In genomic region chr18:43620936-43621335, GRCh38 we compare ENCODE assay signal across 8 cellular contexts.
DNase-seq lines count a peak whose midpoint lies in the region; ATAC-seq and TF ChIP-seq lines count a peak whose summit lies in the region.

No MANE protein-coding gene starts in this region.

- H3F3A ChIP-seq in GM23338 (replicated peaks; ENCODE audit: low read depth): no peaks in the 10 kb centered on the region

- WGBS in iPS DF 6.9 (ENCODE audit: insufficient coverage, insufficient read length): no CpG with 5 or more reads among the region's 2 CpGs

- H3K27ac ChIP-seq in GM23338 (ENCODE audit: low read depth) (no peak overlapping the region), iPS DF 6.9 (ENCODE audit: low read length) (no peak overlapping the region)
- H3K27ac ChIP-seq in CD4-positive, alpha-beta T cell (ENCODE audit: low read depth, low read length): no peak overlapping the region

- no peak overlapping the region for H3K4me3 ChIP-seq in GM23338
- H3K4me3 ChIP-seq in iPS DF 6.9 (ENCODE audit: low read length): no peak overlapping the region

- H3K4me1 Mint-ChIP-seq in GM23338 (no peaks in the 10 kb centered on the region), WTC11 (no peaks in the 10 kb centered on the region), type B pancreatic cell (ENCODE audit: unreplicated experiment) (peaks cover 7% of the 10 kb centered on the region)
- no peaks in the 10 kb centered on the region for H3K4me1 Mint-ChIP-seq in CD4-positive, alpha-beta T cell (ENCODE audit: low read depth)

- H3K79me2 ChIP-seq in GM23338 (replicated peaks; ENCODE audit: insufficient read depth): no peaks in the 10 kb centered on the region

- H3K4me1 ChIP-seq in GM23338 (ENCODE audit: insufficient read depth): no peaks in the 10 kb centered on the region
- no peaks in the 10 kb centered on the region for H3K4me1 ChIP-seq in iPS DF 6.9 (ENCODE audit: control insufficient read depth, insufficient read depth, low read length)

- CTCF ChIA-PET in WTC11 (lab: Charles Lee): interaction anchor here (0.7 kb wide), 1 partner anchor 932 kb away, joined by 5 read pairs; no protein-coding TSS in a partner anchor
- CTCF ChIA-PET in CD4-positive, alpha-beta T cell (lab: Charles Lee): no interaction called here

- H3K27me3 ChIP-seq in GM23338 (ENCODE audit: insufficient read depth) (no peaks in the 10 kb centered on the region), iPS DF 6.9 (ENCODE audit: control insufficient read depth, insufficient read depth, low read length) (no peaks in the 10 kb centered on the region)
- H3K27me3 ChIP-seq in CD4-positive, alpha-beta T cell (ENCODE audit: control insufficient read depth, insufficient read depth, low read length): no peaks in the 10 kb centered on the region

- H3K4me3 Mint-ChIP-seq in GM23338 (no peak overlapping the region), WTC11 (no peak overlapping the region), type B pancreatic cell (no peak overlapping the region)
- H3K4me3 Mint-ChIP-seq in CD4-positive, alpha-beta T cell: no peak overlapping the region

- ATAC-seq in GM23338 (peak; percentile 57; the same call in 2 of the 3 replicates), WTC11 (peak; percentile 71)
- ATAC-seq in CD4-positive, alpha-beta T cell (ENCODE audit: poor library complexity): no peak

- peak; percentile 33 for DNase-seq in GM03348 (ENCODE audit: low spot score)
- peak; percentile 62 for DNase-seq in GM23338 (ENCODE audit: low spot score)
- peak; percentile 24 for DNase-seq in NCI-H1092 (lab: John Stamatoyannopoulos, UW)
- DNase-seq in WTC11 (ENCODE audit: low spot score): no peak
- peak; percentile 16 for DNase-seq in iPS DF 6.9 (ENCODE audit: low read depth, low spot score)
- DNase-seq in type B pancreatic cell (ENCODE audit: extremely low spot score, unreplicated experiment): no peak
- no peak for DNase-seq in CD4-positive, alpha-beta T cell
- no peak for DNase-seq in stimulated activated CD4-positive, alpha-beta T cell treated with anti-CD3 and anti-CD28 coated beads, Interleukin-4, amount 100 ng/mL, for 24 hours

- intact Hi-C loops in CD4-positive, alpha-beta T cell (cut with DNase I, micrococcal nuclease): loop anchor here in 1 of 2 experiments (5.0 kb wide), 1 partner anchor 1591 kb away; no protein-coding TSS in a partner anchor

- no peaks in the 10 kb centered on the region for H3K9me2 ChIP-seq in GM23338 (ENCODE audit: insufficient read depth)

- TF ChIP-seq CTCF in GM23338 (conservative IDR thresholded peaks at IDR 0.05; ENCODE audit: low read depth in 2 of 2) (peak; percentile 64 to 66), WTC11 (IDR thresholded peaks at IDR 0.05) (peak; percentile 50), type B pancreatic cell (conservative IDR thresholded peaks at IDR 0.05) (peak; percentile 85)
- no peak for TF ChIP-seq CTCF in CD4-positive, alpha-beta T cell (IDR thresholded peaks at IDR 0.05)

- H3K4me2 ChIP-seq in GM23338: no peak overlapping the region

- no peak overlapping the region for H2AFZ ChIP-seq in GM23338

- H3K36me3 Mint-ChIP-seq in GM23338 (ENCODE audit: low read depth) (no peaks in the 10 kb centered on the region), WTC11 (no peaks in the 10 kb centered on the region), type B pancreatic cell (no peaks in the 10 kb centered on the region)
- H3K36me3 Mint-ChIP-seq in CD4-positive, alpha-beta T cell (ENCODE audit: low read depth): no peaks in the 10 kb centered on the region

- H3K27me3 Mint-ChIP-seq in GM23338 (ENCODE audit: insufficient read depth, low read depth, poor library complexity) (no peaks in the 10 kb centered on the region), WTC11 (ENCODE audit: low read depth) (no peaks in the 10 kb centered on the region), type B pancreatic cell (peaks cover 6% of the 10 kb centered on the region)
- no peaks in the 10 kb centered on the region for H3K27me3 Mint-ChIP-seq in CD4-positive, alpha-beta T cell

- H3K36me3 ChIP-seq in GM23338 (ENCODE audit: insufficient read depth): no peaks in the 10 kb centered on the region
- H3K36me3 ChIP-seq in iPS DF 6.9 (ENCODE audit: control insufficient read depth, insufficient read depth, low read length): no peaks in the 10 kb centered on the region

- H3K9me3 Mint-ChIP-seq in GM23338 (no peaks in the 10 kb centered on the region), WTC11 (no peaks in the 10 kb centered on the region), type B pancreatic cell (no peaks in the 10 kb centered on the region)
- no peaks in the 10 kb centered on the region for H3K9me3 Mint-ChIP-seq in CD4-positive, alpha-beta T cell

- no peaks in the 10 kb centered on the region for H3K9me3 ChIP-seq in iPS DF 6.9 (ENCODE audit: control insufficient read depth, insufficient read depth, low read length)
- no peaks in the 10 kb centered on the region for H3K9me3 ChIP-seq in CD4-positive, alpha-beta T cell (ENCODE audit: control insufficient read depth, low read length)

- H3K27ac Mint-ChIP-seq in GM23338 (no peak overlapping the region), WTC11 (no peak overlapping the region), type B pancreatic cell (no peak overlapping the region)
- no peak overlapping the region for H3K27ac Mint-ChIP-seq in CD4-positive, alpha-beta T cell

- POLR2A ChIA-PET in WTC11 (lab: Charles Lee): no interaction called here
- POLR2A ChIA-PET in CD4-positive, alpha-beta T cell (lab: Charles Lee): no interaction called here

- H4K20me1 ChIP-seq in GM23338 (replicated peaks; ENCODE audit: insufficient read depth): no peaks in the 10 kb centered on the region

TF ChIP-seq in GM23338, 12 proteins besides CTCF, POLR2A, EP300 and RAD21 (continues in another document):
- TF ChIP-seq JUNB (IDR thresholded peaks at IDR 0.05; ENCODE audit: unreplicated experiment): no peak
- TF ChIP-seq CREB1 (CRISPR knock-in tag; IDR thresholded peaks at IDR 0.05; ENCODE audit: low read depth): no peak
- no peak for TF ChIP-seq POLR2AphosphoS5 (IDR thresholded peaks at IDR 0.05; ENCODE audit: low read depth)
- no peak for TF ChIP-seq REST (IDR thresholded peaks at IDR 0.05; ENCODE audit: unreplicated experiment)
- TF ChIP-seq NANOG (IDR thresholded peaks at IDR 0.05; ENCODE audit: borderline replicate concordance): no peak

TF ChIP-seq in WTC11, 78 proteins besides CTCF, POLR2A, EP300 and RAD21 (continues in another document):
- TF ChIP-seq AFF4 (CRISPR knock-in tag; IDR thresholded peaks at IDR 0.05; ENCODE audit: borderline replicate concordance) (no peak), OVOL2 (CRISPR knock-in tag; IDR thresholded peaks at IDR 0.05; ENCODE audit: borderline replicate concordance) (no peak), PREB (CRISPR knock-in tag; IDR thresholded peaks at IDR 0.05; ENCODE audit: borderline replicate concordance) (no peak), ATF3 (CRISPR knock-in tag; conservative IDR thresholded peaks at IDR 0.05) (no peak), TEAD4 (CRISPR knock-in tag; IDR thresholded peaks at IDR 0.05) (no peak), TCF7 (CRISPR knock-in tag; IDR thresholded peaks at IDR 0.05; ENCODE audit: low read depth) (no peak), MYBL2 (CRISPR knock-in tag; IDR thresholded peaks at IDR 0.05) (no peak)
- TF ChIP-seq, protein P1, sequence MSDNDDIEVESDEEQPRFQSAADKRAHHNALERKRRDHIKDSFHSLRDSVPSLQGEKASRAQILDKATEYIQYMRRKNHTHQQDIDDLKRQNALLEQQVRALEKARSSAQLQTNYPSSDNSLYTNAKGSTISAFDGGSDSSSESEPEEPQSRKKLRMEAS (CRISPR knock-in tag; IDR thresholded peaks at IDR 0.05): no peak

Comparison
In these comparisons a context has a peak if more than half of its experiments do, and no peak if none do; other contexts are left out.
1. DNase-seq: peak in GM03348 (single experiment), GM23338 (single experiment), NCI-H1092 (single experiment) and iPS DF 6.9 (single experiment); none in WTC11 (single experiment), type B pancreatic cell (single experiment), CD4-positive, alpha-beta T cell (0 of 10) and stimulated activated CD4-positive, alpha-beta T cell treated with anti-CD3 and anti-CD28 coated beads, Interleukin-4, amount 100 ng/mL, for 24 hours (single experiment).